28 cellular contexts compared by ENCODE assay signal in genomic region chr16:67989322-67990017, GRCh38. TPM values are rescaled to one million over a fixed set of nuclear protein-coding genes. Genes with fewer than 3 reads are reported as not detected.
A peak's percentile ranks its signal among the peaks of the same experiment; 100 is the strongest.
DNase-seq lines count a peak whose midpoint lies in the region; ATAC-seq and TF ChIP-seq lines count a peak whose summit lies in the region.
"Had no signal": no experiment of that assay in that cellular context is flagged by ENCODE, and none has a peak within 500 bp of the region (broad histone marks: within the 10 kb centered on the region; RNA-seq: fewer than 3 reads in every experiment).

No MANE protein-coding gene starts in this region.

- H4K91ac ChIP-seq in mesenchymal stem cell (ENCODE audit: low read length) = no peak overlapping the region

- no peaks in the 10 kb centered on the region for H3K9me2 ChIP-seq in hepatocyte (replicated peaks; ENCODE audit: insufficient read depth)

- no peaks in the 10 kb centered on the region for H3K36me3 ChIP-seq in mesenchymal stem cell (ENCODE audit: control insufficient read depth in 1 of 2, insufficient read depth in 2 of 2, low read depth in 1 of 2, low read length in 2 of 2)
- H3K36me3 ChIP-seq in hepatocyte (replicated peaks; ENCODE audit: insufficient read depth, low read depth) = no peaks in the 10 kb centered on the region
- H3K36me3 ChIP-seq: right atrium auricular region had no signal

- peaks cover 9% of the 10 kb centered on the region for H3K4me1 ChIP-seq in mesenchymal stem cell (ENCODE audit: control insufficient read depth, insufficient read depth, low read depth, low read length)
- H3K4me1 ChIP-seq in hepatocyte (ENCODE audit: insufficient read depth) = peaks cover 6% of the 10 kb centered on the region

- H3K4ac ChIP-seq in mesenchymal stem cell (ENCODE audit: low read depth in 1 of 2, low read length in 2 of 2) = no peak overlapping the region

- H3K9ac ChIP-seq in mesenchymal stem cell (ENCODE audit: low read length) = no peak overlapping the region

- H3K4me2 ChIP-seq in mesenchymal stem cell (ENCODE audit: low read length, poor library complexity, severe bottlenecking) (no peak overlapping the region), hepatocyte (no peak overlapping the region)

- H2AFZ ChIP-seq in mesenchymal stem cell (ENCODE audit: low read depth, low read length) (no peak overlapping the region), hepatocyte (no peak overlapping the region)

- no peaks in the 10 kb centered on the region for H3K27me3 Mint-ChIP-seq in activated naive CD8-positive, alpha-beta T cell treated with anti-CD3 and anti-CD28 coated beads, Interleukin-2, amount 10 ng/mL, durations not matched to agents 7 days and 5 days
- H3K27me3 Mint-ChIP-seq in activated naive CD8-positive, alpha-beta T cell treated with anti-CD3 and anti-CD28 coated beads, Interleukin-2, amount 50 U/mL, for 24 hours = no peaks in the 10 kb centered on the region
- H3K27me3 Mint-ChIP-seq in stimulated activated naive B cell treated with anti-CD40 and anti-IgM and Interleukin-4, amounts not matched to agents 10 μg/mL and 1 μg/mL and 100 μg/mL, for 72 hours = no peaks in the 10 kb centered on the region
- H3K27me3 Mint-ChIP-seq: activated CD4-positive, alpha-beta memory T cell treated with anti-CD3 and anti-CD28 coated beads, Interleukin-2, amount 10 ng/mL, durations not matched to agents 7 days and 5 days; activated T-cell treated with anti-CD3 and anti-CD28 coated beads, Interleukin-2, amount 50 U/mL, for 24 hours had no signal

- H3K9me3 ChIP-seq in mesenchymal stem cell (ENCODE audit: control insufficient read depth, low read length) (no peaks in the 10 kb centered on the region), hepatocyte (ENCODE audit: low read depth) (no peaks in the 10 kb centered on the region)
- H3K9me3 ChIP-seq: heart left ventricle, left lung, right atrium auricular region had no signal

- no peaks in the 10 kb centered on the region for H3K79me1 ChIP-seq in mesenchymal stem cell (replicated peaks; ENCODE audit: low read length, poor library complexity, severe bottlenecking)

- H4K20me1 ChIP-seq in hepatocyte (ENCODE audit: insufficient read depth, poor library complexity, severe bottlenecking) = no peaks in the 10 kb centered on the region

- POLR2A ChIA-PET in activated naive CD8-positive, alpha-beta T cell treated with anti-CD3 and anti-CD28 coated beads, Interleukin-2, amount 10 ng/mL, durations not matched to agents 7 days and 5 days (lab: Charles Lee) = interaction anchor here (1.2 kb wide), 1 partner anchor 54 kb away, joined by 4 read pairs; no protein-coding TSS in a partner anchor

- no peak overlapping the region for H2BK120ac ChIP-seq in mesenchymal stem cell (ENCODE audit: low read depth, low read length)

- no peak for ATAC-seq in activated naive CD8-positive, alpha-beta T cell treated with anti-CD3 and anti-CD28 coated beads, Interleukin-2, amount 10 ng/mL, durations not matched to agents 7 days and 5 days (ENCODE audit: low read depth)
- no peak for ATAC-seq in activated naive CD8-positive, alpha-beta T cell treated with anti-CD3 and anti-CD28 coated beads, Interleukin-2, amount 50 U/mL, for 24 hours
- peak; percentile 29 for ATAC-seq in HG03432 (IDR thresholded peaks at IDR 0.05; ENCODE audit: unreplicated experiment)
- peak in 1 of 2 donors; percentile 12 for ATAC-seq in stimulated activated naive B cell treated with anti-CD40 and anti-IgM and Interleukin-4, amounts not matched to agents 10 μg/mL and 1 μg/mL and 100 μg/mL, for 72 hours (replicated peaks)
- ATAC-seq: HCT116, heart left ventricle, left lung, WTC11 had no signal

- H3K27ac ChIP-seq in mesenchymal stem cell (ENCODE audit: low read length, poor library complexity, severe bottlenecking) (no peak overlapping the region), hepatocyte (no peak overlapping the region)
- H3K27ac ChIP-seq: heart left ventricle, left lung, right atrium auricular region had no signal

- no peak overlapping the region for H3K18ac ChIP-seq in mesenchymal stem cell (ENCODE audit: low read depth in 1 of 2, low read length in 2 of 2)

- no peaks in the 10 kb centered on the region for H3K9me3 Mint-ChIP-seq in activated naive CD8-positive, alpha-beta T cell treated with anti-CD3 and anti-CD28 coated beads, Interleukin-2, amount 10 ng/mL, durations not matched to agents 7 days and 5 days
- H3K9me3 Mint-ChIP-seq in activated naive CD8-positive, alpha-beta T cell treated with anti-CD3 and anti-CD28 coated beads, Interleukin-2, amount 50 U/mL, for 24 hours = no peaks in the 10 kb centered on the region
- no peaks in the 10 kb centered on the region for H3K9me3 Mint-ChIP-seq in stimulated activated naive B cell treated with anti-CD40 and anti-IgM and Interleukin-4, amounts not matched to agents 10 μg/mL and 1 μg/mL and 100 μg/mL, for 72 hours
- H3K9me3 Mint-ChIP-seq: activated CD4-positive, alpha-beta memory T cell treated with anti-CD3 and anti-CD28 coated beads, Interleukin-2, amount 10 ng/mL, durations not matched to agents 7 days and 5 days; activated T-cell treated with anti-CD3 and anti-CD28 coated beads, Interleukin-2, amount 50 U/mL, for 24 hours; WTC11 had no signal

- H3K27ac Mint-ChIP-seq in activated naive CD8-positive, alpha-beta T cell treated with anti-CD3 and anti-CD28 coated beads, Interleukin-2, amount 10 ng/mL, durations not matched to agents 7 days and 5 days = peak overlapping the region; percentile 34
- no peak overlapping the region for H3K27ac Mint-ChIP-seq in activated naive CD8-positive, alpha-beta T cell treated with anti-CD3 and anti-CD28 coated beads, Interleukin-2, amount 50 U/mL, for 24 hours
- peak overlapping the region; percentile 53 for H3K27ac Mint-ChIP-seq in stimulated activated naive B cell treated with anti-CD40 and anti-IgM and Interleukin-4, amounts not matched to agents 10 μg/mL and 1 μg/mL and 100 μg/mL, for 72 hours
- H3K27ac Mint-ChIP-seq: activated CD4-positive, alpha-beta memory T cell treated with anti-CD3 and anti-CD28 coated beads, Interleukin-2, amount 10 ng/mL, durations not matched to agents 7 days and 5 days; activated T-cell treated with anti-CD3 and anti-CD28 coated beads, Interleukin-2, amount 50 U/mL, for 24 hours; WTC11 had no signal

- no peaks in the 10 kb centered on the region for H3K79me2 ChIP-seq in hepatocyte

- no peak for DNase-seq in activated naive CD8-positive, alpha-beta T cell treated with anti-CD3 and anti-CD28 coated beads, Interleukin-2, amount 10 ng/mL, durations not matched to agents 7 days and 5 days
- DNase-seq in activated naive CD8-positive, alpha-beta T cell treated with anti-CD3 and anti-CD28 coated beads, Interleukin-2, amount 50 U/mL, for 24 hours = no peak
- DNase-seq in medulla oblongata (ENCODE audit: extremely low spot score) = peak; percentile 32
- no peak for DNase-seq in stimulated activated naive B cell treated with anti-CD40 and anti-IgM and Interleukin-4, amounts not matched to agents 10 μg/mL and 1 μg/mL and 100 μg/mL, for 72 hours
- DNase-seq in mesenchymal stem cell = no peak
- no peak for DNase-seq in hepatocyte (ENCODE audit: low spot score)
- DNase-seq in nucleus accumbens (lab: John Stamatoyannopoulos, UW) = no peak
- DNase-seq: activated CD4-positive, alpha-beta memory T cell treated with anti-CD3 and anti-CD28 coated beads, Interleukin-2, amount 10 ng/mL, durations not matched to agents 7 days and 5 days; activated naive CD4-positive, alpha-beta T cell; activated T-cell treated with anti-CD3 and anti-CD28 coated beads, Interleukin-2, amount 50 U/mL, for 24 hours; dermis blood vessel endothelial cell; heart left ventricle; left lung; NCI-H187; NCI-H69; stimulated activated CD4-positive, alpha-beta T cell treated with anti-CD3 and anti-CD28 coated beads, Interleukin-12 subunit alpha, Interleukin-12 subunit beta, amount 100 ng/mL, for 4 hours; T1000; trophoblast cell had no signal

- peaks cover 17% of the 10 kb centered on the region for H3K4me1 Mint-ChIP-seq in activated naive CD8-positive, alpha-beta T cell treated with anti-CD3 and anti-CD28 coated beads, Interleukin-2, amount 10 ng/mL, durations not matched to agents 7 days and 5 days
- peaks cover 27% of the 10 kb centered on the region for H3K4me1 Mint-ChIP-seq in activated naive CD8-positive, alpha-beta T cell treated with anti-CD3 and anti-CD28 coated beads, Interleukin-2, amount 50 U/mL, for 24 hours
- H3K4me1 Mint-ChIP-seq in stimulated activated naive B cell treated with anti-CD40 and anti-IgM and Interleukin-4, amounts not matched to agents 10 μg/mL and 1 μg/mL and 100 μg/mL, for 72 hours = peaks cover 47 to 75% of the 10 kb centered on the region in 2 donors
- H3K4me1 Mint-ChIP-seq: WTC11 had no signal

- no peak overlapping the region for H3K14ac ChIP-seq in mesenchymal stem cell (ENCODE audit: low read length in 2 of 2)

- H4K8ac ChIP-seq in mesenchymal stem cell (ENCODE audit: low read length) = no peak overlapping the region

- H2AK5ac ChIP-seq in mesenchymal stem cell (ENCODE audit: low read length, severe bottlenecking) = no peak overlapping the region

- H3K27me3 ChIP-seq in mesenchymal stem cell (ENCODE audit: control insufficient read depth in 1 of 2, insufficient read depth in 1 of 2, low read length in 2 of 2) (peaks cover 0 to 16% of the 10 kb centered on the region in 2 experiments), hepatocyte (no peaks in the 10 kb centered on the region)
- H3K27me3 ChIP-seq: heart left ventricle, left lung, right atrium auricular region had no signal

- H3K4me3 ChIP-seq in mesenchymal stem cell (ENCODE audit: insufficient read depth in 1 of 2, low read depth in 1 of 2, low read length in 2 of 2) (no peak overlapping the region), hepatocyte (no peak overlapping the region)
- H3K4me3 ChIP-seq: heart left ventricle, left lung, right atrium auricular region had no signal

- 85% methylated on average over 8 of the region's 8 CpGs for WGBS in mesenchymal stem cell
- WGBS in hepatocyte (ENCODE audit: low lambda C conversion rate, missing lambda C conversion rate) = 84% methylated on average over 8 of the region's 8 CpGs

- no peak overlapping the region for H3K23ac ChIP-seq in mesenchymal stem cell (ENCODE audit: low read length in 2 of 2)

- no peak overlapping the region for H2BK15ac ChIP-seq in mesenchymal stem cell (ENCODE audit: low read depth, poor library complexity, severe bottlenecking)

- no peak overlapping the region for H2BK5ac ChIP-seq in mesenchymal stem cell (ENCODE audit: low read depth, low read length, poor library complexity, severe bottlenecking)

- no peak overlapping the region for H2BK12ac ChIP-seq in mesenchymal stem cell (ENCODE audit: low read length in 2 of 2)

- no peak overlapping the region for H3K4me3 Mint-ChIP-seq in activated naive CD8-positive, alpha-beta T cell treated with anti-CD3 and anti-CD28 coated beads, Interleukin-2, amount 10 ng/mL, durations not matched to agents 7 days and 5 days
- no peak overlapping the region for H3K4me3 Mint-ChIP-seq in activated naive CD8-positive, alpha-beta T cell treated with anti-CD3 and anti-CD28 coated beads, Interleukin-2, amount 50 U/mL, for 24 hours
- no peak overlapping the region for H3K4me3 Mint-ChIP-seq in stimulated activated naive B cell treated with anti-CD40 and anti-IgM and Interleukin-4, amounts not matched to agents 10 μg/mL and 1 μg/mL and 100 μg/mL, for 72 hours
- H3K4me3 Mint-ChIP-seq: activated CD4-positive, alpha-beta memory T cell treated with anti-CD3 and anti-CD28 coated beads, Interleukin-2, amount 10 ng/mL, durations not matched to agents 7 days and 5 days; activated T-cell treated with anti-CD3 and anti-CD28 coated beads, Interleukin-2, amount 50 U/mL, for 24 hours; WTC11 had no signal

- H3K36me3 Mint-ChIP-seq in activated naive CD8-positive, alpha-beta T cell treated with anti-CD3 and anti-CD28 coated beads, Interleukin-2, amount 10 ng/mL, durations not matched to agents 7 days and 5 days = no peaks in the 10 kb centered on the region
- H3K36me3 Mint-ChIP-seq in activated naive CD8-positive, alpha-beta T cell treated with anti-CD3 and anti-CD28 coated beads, Interleukin-2, amount 50 U/mL, for 24 hours (ENCODE audit: low read depth) = no peaks in the 10 kb centered on the region
- no peaks in the 10 kb centered on the region for H3K36me3 Mint-ChIP-seq in stimulated activated naive B cell treated with anti-CD40 and anti-IgM and Interleukin-4, amounts not matched to agents 10 μg/mL and 1 μg/mL and 100 μg/mL, for 72 hours
- H3K36me3 Mint-ChIP-seq: WTC11 had no signal

- no peak for TF ChIP-seq CTCF in hepatocyte (IDR thresholded peaks at IDR 0.05; ENCODE audit: poor library complexity)

RNA-seq across cellular contexts. Expression of gene DPEP3, which starts 9.2 kb away (rescaled TPM):
- total RNA-seq in activated naive CD8-positive, alpha-beta T cell treated with anti-CD3 and anti-CD28 coated beads, Interleukin-2, amount 10 ng/mL, durations not matched to agents 7 days and 5 days = under 1 TPM; 0.54 to 0.64 TPM
- not detected for polyA plus RNA-seq in mesenchymal stem cell (2013, experiment 1 of 2)
- polyA plus RNA-seq in mesenchymal stem cell (2013, experiment 2 of 2) = not detected
- not detected in 2 replicates for total RNA-seq in hepatocyte
- not detected in 2 replicates for polyA plus RNA-seq in hepatocyte
- total RNA-seq: cardiac septum, Daoy, dermis blood vessel endothelial cell, endothelial cell of umbilical vein, HT1080, right atrium auricular region had no signal
- polyA plus RNA-seq: BJ, heart left ventricle had no signal

RNA-seq across cellular contexts. Expression of gene DPEP2, which starts 9.8 kb away (rescaled TPM):
- total RNA-seq in activated naive CD8-positive, alpha-beta T cell treated with anti-CD3 and anti-CD28 coated beads, Interleukin-2, amount 10 ng/mL, durations not matched to agents 7 days and 5 days = 10 to 100 TPM; 27.5 to 28.6 TPM
- polyA plus RNA-seq in mesenchymal stem cell (2013, experiment 1 of 2) = 0.35 TPM
- polyA plus RNA-seq in mesenchymal stem cell (2013, experiment 2 of 2) = 0.19 TPM
- not detected in 2 replicates for total RNA-seq in hepatocyte
- 1.1 TPM in 1 of 2 replicates, not detected in the other for polyA plus RNA-seq in hepatocyte
- total RNA-seq: Daoy, HT1080 had no signal

RNA-seq across cellular contexts. Expression of gene SLC12A4, which starts 21.0 kb away (rescaled TPM):
- total RNA-seq in activated naive CD8-positive, alpha-beta T cell treated with anti-CD3 and anti-CD28 coated beads, Interleukin-2, amount 10 ng/mL, durations not matched to agents 7 days and 5 days = 10 to 100 TPM; 43.9 to 48.7 TPM
- polyA plus RNA-seq in mesenchymal stem cell (2013, experiment 1 of 2) = 43.9 TPM
- polyA plus RNA-seq in mesenchymal stem cell (2013, experiment 2 of 2) = 45.1 TPM
- total RNA-seq in hepatocyte = 23.7 and 55.2 TPM in 2 replicates
- 63.9 and 65.3 TPM in 2 replicates for polyA plus RNA-seq in hepatocyte

RNA-seq across cellular contexts. Expression of gene DPEP2NB, which starts 26.2 kb away (rescaled TPM):
- not detected for total RNA-seq in activated naive CD8-positive, alpha-beta T cell treated with anti-CD3 and anti-CD28 coated beads, Interleukin-2, amount 10 ng/mL, durations not matched to agents 7 days and 5 days
- not detected for polyA plus RNA-seq in mesenchymal stem cell (2013, experiment 1 of 2)
- polyA plus RNA-seq in mesenchymal stem cell (2013, experiment 2 of 2) = not detected
- total RNA-seq in hepatocyte = not detected in 2 replicates
- polyA plus RNA-seq in hepatocyte = not detected in 2 replicates
- total RNA-seq: activated CD4-positive, alpha-beta memory T cell treated with anti-CD3 and anti-CD28 coated beads, Interleukin-2, amount 10 ng/mL, durations not matched to agents 7 days and 5 days; cardiac septum; Daoy; dermis blood vessel endothelial cell; endothelial cell of umbilical vein; heart left ventricle; HT1080; left lung; mononuclear cell; right atrium auricular region; WTC11 had no signal
- polyA plus RNA-seq: BJ, endothelial cell of umbilical vein, heart left ventricle had no signal

RNA-seq across cellular contexts. Expression of gene DDX28, which starts 33.6 kb away (rescaled TPM):
- 10 to 100 TPM; 15.2 to 17.0 TPM for total RNA-seq in activated naive CD8-positive, alpha-beta T cell treated with anti-CD3 and anti-CD28 coated beads, Interleukin-2, amount 10 ng/mL, durations not matched to agents 7 days and 5 days
- 4.4 TPM for polyA plus RNA-seq in mesenchymal stem cell (2013, experiment 1 of 2)
- polyA plus RNA-seq in mesenchymal stem cell (2013, experiment 2 of 2) = 4.6 TPM
- total RNA-seq in hepatocyte = 8.6 and 11.1 TPM in 2 replicates
- 12.5 and 15.0 TPM in 2 replicates for polyA plus RNA-seq in hepatocyte

Comparison
In these comparisons a context has a peak if more than half of its experiments do, and no peak if none do; other contexts are left out.
1. RNA of gene DPEP2, which starts 9.8 kb away (total RNA-seq): 27.5 to 28.6 TPM in activated naive CD8-positive, alpha-beta T cell treated with anti-CD3 and anti-CD28 coated beads, Interleukin-2, amount 10 ng/mL, durations not matched to agents 7 days and 5 days; not detected in hepatocyte; every median in the first group is over 10 times any median in the second.